ENCODE assay signal across 14 cellular contexts in genomic region chr17:1208966-1209365, GRCh38. TPM values are rescaled to one million over a fixed set of nuclear protein-coding genes. Genes with fewer than 3 reads are reported as not detected.
DNase-seq lines count a peak whose midpoint lies in the region; TF ChIP-seq lines count a peak whose summit lies in the region.
"Had no signal": no experiment of that assay in that cellular context is flagged by ENCODE, and none has a peak within 500 bp of the region (broad histone marks: within the 10 kb centered on the region; RNA-seq: fewer than 3 reads in every experiment).

No MANE protein-coding gene starts in this region.

- H3K27ac ChIP-seq in OCI-LY1 (ENCODE audit: low read depth, low read length, poor library complexity, severe bottlenecking): peak overlapping the region; percentile 67
- H3K27ac ChIP-seq in colonic mucosa: peak overlapping the region; percentile 56
- peak overlapping the region; percentile 55 to 80 for H3K27ac ChIP-seq in mucosa of rectum (ENCODE audit: low read depth in 2 of 2, low read length in 2 of 2)
- H3K27ac ChIP-seq in CD8-positive, alpha-beta memory T cell (ENCODE audit: low read depth, low read length): no peak overlapping the region
- H3K27ac ChIP-seq: GM23248 had no signal

- H3K9me3 ChIP-seq in OCI-LY1 (ENCODE audit: low read length) (no peaks in the 10 kb centered on the region), colonic mucosa (no peaks in the 10 kb centered on the region), mucosa of rectum (ENCODE audit: control insufficient read depth in 2 of 2, low read length in 2 of 2) (no peaks in the 10 kb centered on the region)
- H3K9me3 ChIP-seq in CD8-positive, alpha-beta memory T cell (ENCODE audit: low read length): no peaks in the 10 kb centered on the region
- H3K9me3 ChIP-seq: HAP-1 had no signal

- H3K36me3 ChIP-seq in OCI-LY1 (ENCODE audit: insufficient read depth, low read length) (0 out of 2 replicates have a peak, but pooled peaks cover under 1% of the 10 kb centered on the region), colonic mucosa (no peaks in the 10 kb centered on the region), mucosa of rectum (ENCODE audit: control insufficient read depth in 2 of 2, insufficient read depth in 2 of 2, low read length in 2 of 2) (no peaks in the 10 kb centered on the region)
- no peaks in the 10 kb centered on the region for H3K36me3 ChIP-seq in CD8-positive, alpha-beta memory T cell (ENCODE audit: insufficient read depth, low read length)
- H3K36me3 ChIP-seq: HAP-1 had no signal

- H3K4me2 ChIP-seq in OCI-LY1 (ENCODE audit: low read length): no peak overlapping the region

- CTCF ChIA-PET in CD8-positive, alpha-beta memory T cell (lab: Charles Lee): interaction anchor here (0.6 to 1.0 kb wide), 2 partner anchors 13 to 22 kb away, joined by 3 read pairs; no protein-coding TSS in a partner anchor

- no peak overlapping the region for H3K9ac ChIP-seq in OCI-LY1 (ENCODE audit: low read length)
- H3K9ac ChIP-seq in colonic mucosa (ENCODE audit: low read depth in 2 of 2, low read length in 2 of 2): no peak overlapping the region
- no peak overlapping the region for H3K9ac ChIP-seq in mucosa of rectum (ENCODE audit: low read depth in 1 of 2, low read length in 2 of 2)
- H3K9ac ChIP-seq: GM23248 had no signal

- POLR2A ChIA-PET in CD8-positive, alpha-beta memory T cell (lab: Charles Lee): no interaction called here

- H3K36me3 Mint-ChIP-seq in CD8-positive, alpha-beta memory T cell: no peaks in the 10 kb centered on the region
- H3K36me3 Mint-ChIP-seq: CD4-positive, CD25-positive, alpha-beta regulatory T cell had no signal

- no peaks in the 10 kb centered on the region for H3K9me3 Mint-ChIP-seq in CD8-positive, alpha-beta memory T cell
- H3K9me3 Mint-ChIP-seq: CD4-positive, CD25-positive, alpha-beta regulatory T cell had no signal

- H3K27me3 Mint-ChIP-seq in CD8-positive, alpha-beta memory T cell: no peaks in the 10 kb centered on the region
- H3K27me3 Mint-ChIP-seq: B cell had no signal

- no peak overlapping the region for H3K27ac Mint-ChIP-seq in CD8-positive, alpha-beta memory T cell
- H3K27ac Mint-ChIP-seq: B cell; CD4-positive, CD25-positive, alpha-beta regulatory T cell had no signal

- peaks cover 56% of the 10 kb centered on the region for H3K4me1 ChIP-seq in OCI-LY1 (ENCODE audit: insufficient read depth, low read length, severe bottlenecking)
- peaks cover 10% of the 10 kb centered on the region for H3K4me1 ChIP-seq in colonic mucosa
- peaks cover 32 to 41% of the 10 kb centered on the region in 2 donors for H3K4me1 ChIP-seq in mucosa of rectum (ENCODE audit: control insufficient read depth in 2 of 2, insufficient read depth in 2 of 2, low read length in 2 of 2)
- no peaks in the 10 kb centered on the region for H3K4me1 ChIP-seq in CD8-positive, alpha-beta memory T cell (ENCODE audit: insufficient read depth, low read length)
- H3K4me1 ChIP-seq: HAP-1 had no signal

- no peaks in the 10 kb centered on the region; the same call in 1 of the 2 replicates for H3F3A ChIP-seq in OCI-LY1 (ENCODE audit: insufficient read depth, low read length)

- TF ChIP-seq CTCF in OCI-LY1 (IDR thresholded peaks at IDR 0.05; ENCODE audit: low read length) (no peak), colonic mucosa (IDR thresholded peaks at IDR 0.05) (no peak)

- H4K20me1 ChIP-seq in OCI-LY1 (ENCODE audit: insufficient read depth, low read length): no peaks in the 10 kb centered on the region

- H3K4me3 Mint-ChIP-seq in CD8-positive, alpha-beta memory T cell: no peak overlapping the region
- H3K4me3 Mint-ChIP-seq: B cell; CD4-positive, CD25-positive, alpha-beta regulatory T cell had no signal

- H3K4me1 Mint-ChIP-seq in CD8-positive, alpha-beta memory T cell: peaks cover 0 to 4% (median 4%) of the 10 kb centered on the region in 3 donors

- H3K79me2 ChIP-seq in OCI-LY1 (ENCODE audit: insufficient read depth, low read length): no peaks in the 10 kb centered on the region

- DNase-seq in colonic mucosa: peak; percentile 50
- no peak for DNase-seq in CD8-positive, alpha-beta memory T cell
- DNase-seq in C1 segment of cervical spinal cord (lab: John Stamatoyannopoulos, UW): no peak
- DNase-seq in NCI-H2227 treated with DMSO at 0.1 percent for 48 hours (lab: John Stamatoyannopoulos, UW): no peak
- DNase-seq: CD4-positive, CD25-positive, alpha-beta regulatory T cell; DMS153; DMS79; GDM1; GM23248 had no signal

- intact Hi-C loops in colonic mucosa (cut with DNase I): no loop called here

- H3K27me3 ChIP-seq in OCI-LY1 (ENCODE audit: insufficient read depth, low read length): no peaks in the 10 kb centered on the region
- H3K27me3 ChIP-seq in colonic mucosa: no peaks in the 10 kb centered on the region
- no peaks in the 10 kb centered on the region for H3K27me3 ChIP-seq in mucosa of rectum (ENCODE audit: control insufficient read depth in 2 of 2, insufficient read depth in 2 of 2, low read length in 2 of 2)
- H3K27me3 ChIP-seq in CD8-positive, alpha-beta memory T cell (ENCODE audit: insufficient read depth, low read length, poor library complexity, severe bottlenecking): no peaks in the 10 kb centered on the region
- H3K27me3 ChIP-seq: BLaER1 treated with 17β-estradiol and CSF1 and Interleukin-3, amounts not matched to agents 10 nM and 100 nM had no signal

- no peaks in the 10 kb centered on the region for H3K9me2 ChIP-seq in OCI-LY1 (ENCODE audit: low read depth, low read length)

- H2AFZ ChIP-seq in OCI-LY1 (ENCODE audit: low read length): no peak overlapping the region
- H2AFZ ChIP-seq: GM23248 had no signal

- H3K4me3 ChIP-seq in OCI-LY1 (ENCODE audit: low read depth, low read length, poor library complexity, severe bottlenecking) (no peak overlapping the region), colonic mucosa (no peak overlapping the region), mucosa of rectum (ENCODE audit: low read length in 2 of 2) (peak overlapping the region in 1 of 2 donors; percentile 37)
- H3K4me3 ChIP-seq in CD8-positive, alpha-beta memory T cell (ENCODE audit: low read length): no peak overlapping the region
- H3K4me3 ChIP-seq: BLaER1 treated with 17β-estradiol and CSF1 and Interleukin-3, amounts not matched to agents 10 nM and 100 nM; GM23248; HAP-1 had no signal

RNA-seq across cellular contexts. Expression of gene ABR, which starts 29.2 kb away (rescaled TPM):
- total RNA-seq in colonic mucosa: 100 to 1,000 TPM; 243 to 326 TPM
- 10 to 100 TPM; 60.4 to 60.8 TPM for total RNA-seq in CD8-positive, alpha-beta memory T cell
- 26.9 TPM for polyA plus RNA-seq in CD8-positive, alpha-beta memory T cell
